ENCODE assay signal across 20 cellular contexts in genomic region chr6:9848094-9848493, GRCh38.
DNase-seq lines count a peak whose midpoint lies in the region; ATAC-seq and TF ChIP-seq lines count a peak whose summit lies in the region.
"Had no signal": no experiment of that assay in that cellular context is flagged by ENCODE, and none has a peak within 500 bp of the region (broad histone marks: within the 10 kb centered on the region; RNA-seq: fewer than 3 reads in every experiment).

No MANE protein-coding gene starts in this region.

- H3K9me3 ChIP-seq in mammary epithelial cell (replicated peaks; ENCODE audit: insufficient read depth, low read length) (peaks cover 9% of the 10 kb centered on the region), psoas muscle (peaks cover 31% of the 10 kb centered on the region)

- H3K9ac ChIP-seq in mammary epithelial cell (ENCODE audit: insufficient read depth, low read length): no peak overlapping the region

- peaks cover 50% of the 10 kb centered on the region for H3K9me3 Mint-ChIP-seq in activated T-helper 2 cell treated with anti-CD3 and anti-CD28 coated beads, Interferon-gamma antibody, Interleukin-2, Interleukin-4, amounts not matched to agents 10 μg/mL and 5 μg/mL and 100 μg/mL, durations not matched to agents 14 hours and 24 hours and 36 hours

- in situ Hi-C loops in mammary epithelial cell (cut with MboI; ENCODE audit: low sequenced_read_pairs in 2 of 2): loop anchor here in 1 of 2 donors (25.0 kb wide), 1 partner anchor 564 kb away; the partner anchor contains the start of gene TFAP2A

- H3K36me3 Mint-ChIP-seq in activated T-helper 2 cell treated with anti-CD3 and anti-CD28 coated beads, Interferon-gamma antibody, Interleukin-2, Interleukin-4, amounts not matched to agents 10 μg/mL and 5 μg/mL and 100 μg/mL, durations not matched to agents 14 hours and 24 hours and 36 hours (ENCODE audit: low read depth): no peaks in the 10 kb centered on the region
- H3K36me3 Mint-ChIP-seq: CD14-positive monocyte had no signal

- H3K27ac ChIP-seq in mammary epithelial cell (ENCODE audit: insufficient read depth, low read depth, low read length) (peak overlapping the region; percentile 51), psoas muscle (no peak overlapping the region)

- no peak for ATAC-seq in GM18909 (IDR thresholded peaks at IDR 0.05; ENCODE audit: poor library complexity, unreplicated experiment)
- ATAC-seq in psoas muscle: no peak
- ATAC-seq: Panc1 had no signal

- H3K27me3 ChIP-seq in mammary epithelial cell (ENCODE audit: insufficient read depth, low read length) (no peaks in the 10 kb centered on the region), psoas muscle (ENCODE audit: insufficient read depth in 3 of 3, low read length in 2 of 3) (no peaks in the 10 kb centered on the region)

- H3K27ac Mint-ChIP-seq in activated T-helper 2 cell treated with anti-CD3 and anti-CD28 coated beads, Interferon-gamma antibody, Interleukin-2, Interleukin-4, amounts not matched to agents 10 μg/mL and 5 μg/mL and 100 μg/mL, durations not matched to agents 14 hours and 24 hours and 36 hours: no peak overlapping the region
- H3K27ac Mint-ChIP-seq: CD14-positive monocyte had no signal

- H3K36me3 ChIP-seq in mammary epithelial cell (ENCODE audit: insufficient read depth, low read length): no peaks in the 10 kb centered on the region
- no peaks in the 10 kb centered on the region for H3K36me3 ChIP-seq in psoas muscle (ENCODE audit: insufficient read depth in 1 of 2, low read depth in 1 of 2)

- CTCF ChIA-PET in mammary epithelial cell (lab: Charles Lee; ENCODE audit: low non-redundant PET): no interaction called here

- no peaks in the 10 kb centered on the region for H3K79me2 ChIP-seq in mammary epithelial cell (ENCODE audit: insufficient read depth, low read length)

- peak; percentile 9 for DNase-seq in A172 (ENCODE audit: low spot score)
- peak; percentile 58 for DNase-seq in EL
- DNase-seq in LHCN-M2 (ENCODE audit: low read depth): peak; percentile 27
- DNase-seq in mammary epithelial cell: peak; percentile 88
- DNase-seq in psoas muscle: no peak
- DNase-seq in SHP77 treated with DMSO at 0.1 percent for 48 hours (lab: John Stamatoyannopoulos, UW): no peak
- DNase-seq in activated T-helper 2 cell treated with anti-CD3 and anti-CD28 coated beads, Interferon-gamma antibody, Interleukin-2, Interleukin-4, amounts not matched to agents 10 μg/mL and 5 μg/mL and 100 μg/mL, durations not matched to agents 14 hours and 24 hours and 36 hours (ENCODE audit: low spot score): no peak
- DNase-seq: ACHN, AML-193, COR-L47, H7, KBM-7, NCI-H1092, NCI-H1694, NCI-H2227 treated with DMSO at 0.1 percent for 48 hours, NCI-H524, SIG-M5 had no signal

- intact Hi-C loops in mammary epithelial cell (cut with micrococcal nuclease): loop anchor here (5.0 kb wide), 2 partner anchors 314 to 579 kb away; no protein-coding TSS in a partner anchor
- intact Hi-C loops in psoas muscle (cut with DNase I): no loop called here
- intact Hi-C loops in activated T-helper 2 cell treated with anti-CD3 and anti-CD28 coated beads, Interferon-gamma antibody, Interleukin-2, Interleukin-4, amounts not matched to agents 10 μg/mL and 5 μg/mL and 100 μg/mL, durations not matched to agents 14 hours and 24 hours and 36 hours (cut with micrococcal nuclease): no loop called here

- dilution Hi-C loops in mammary epithelial cell (cut with HindIII; ENCODE audit: low sequenced_read_pairs): no loop called here

- H3K4me1 Mint-ChIP-seq in activated T-helper 2 cell treated with anti-CD3 and anti-CD28 coated beads, Interferon-gamma antibody, Interleukin-2, Interleukin-4, amounts not matched to agents 10 μg/mL and 5 μg/mL and 100 μg/mL, durations not matched to agents 14 hours and 24 hours and 36 hours (ENCODE audit: low read depth): no peaks in the 10 kb centered on the region
- H3K4me1 Mint-ChIP-seq: CD14-positive monocyte had no signal

- H3K4me3 ChIP-seq in mammary epithelial cell (replicated peaks in 1 of 3; ENCODE audit: insufficient read depth in 1 of 3, low read depth in 2 of 3, low read length in 3 of 3): no peak overlapping the region
- no peak overlapping the region for H3K4me3 ChIP-seq in psoas muscle

- H3K4me1 ChIP-seq in mammary epithelial cell (ENCODE audit: insufficient read depth, low read length) (peaks cover 9% of the 10 kb centered on the region), psoas muscle (no peaks in the 10 kb centered on the region)

- no peak for TF ChIP-seq CTCF in mammary epithelial cell (conservative IDR thresholded peaks at IDR 0.05 in 1 of 2, IDR thresholded peaks at IDR 0.05 in 1 of 2; ENCODE audit: extremely low read depth in 1 of 2, insufficient read depth in 1 of 2, low read depth in 1 of 2, low read length in 2 of 2)
- TF ChIP-seq CTCF in psoas muscle (IDR thresholded peaks at IDR 0.05): no peak

- no peak overlapping the region for H2AFZ ChIP-seq in mammary epithelial cell (ENCODE audit: low read depth, low read length)

- no TSS peak for BruUV-seq in mammary epithelial cell (replicated peaks; lab: Mats Ljungman, UMichigan)

- H3K4me2 ChIP-seq in mammary epithelial cell (ENCODE audit: insufficient read depth, low read depth, low read length): no peak overlapping the region

- 0% methylated on average over 1 of the region's 1 CpG for WGBS in mammary epithelial cell (ENCODE audit: low coverage, missing lambda C conversion rate)
- WGBS in psoas muscle, 3 donors: 66 to 78% (median 70%) methylated on average over 1 of the region's 1 CpG

- H4K20me1 ChIP-seq in mammary epithelial cell (ENCODE audit: insufficient read depth, low read length): no peaks in the 10 kb centered on the region

- no peak overlapping the region for H3K4me3 Mint-ChIP-seq in activated T-helper 2 cell treated with anti-CD3 and anti-CD28 coated beads, Interferon-gamma antibody, Interleukin-2, Interleukin-4, amounts not matched to agents 10 μg/mL and 5 μg/mL and 100 μg/mL, durations not matched to agents 14 hours and 24 hours and 36 hours (ENCODE audit: low read depth)
- H3K4me3 Mint-ChIP-seq: CD14-positive monocyte had no signal

- no peaks in the 10 kb centered on the region for H3K27me3 Mint-ChIP-seq in activated T-helper 2 cell treated with anti-CD3 and anti-CD28 coated beads, Interferon-gamma antibody, Interleukin-2, Interleukin-4, amounts not matched to agents 10 μg/mL and 5 μg/mL and 100 μg/mL, durations not matched to agents 14 hours and 24 hours and 36 hours (ENCODE audit: low read depth)

Comparison
In these comparisons a context has a peak if more than half of its experiments do, and no peak if none do; other contexts are left out.
1. DNase-seq: peak in A172 (single experiment), EL (single experiment), LHCN-M2 (single experiment) and mammary epithelial cell (single experiment); none in psoas muscle (0 of 2), SHP77 treated with DMSO at 0.1 percent for 48 hours (single experiment) and activated T-helper 2 cell treated with anti-CD3 and anti-CD28 coated beads, Interferon-gamma antibody, Interleukin-2, Interleukin-4, amounts not matched to agents 10 μg/mL and 5 μg/mL and 100 μg/mL, durations not matched to agents 14 hours and 24 hours and 36 hours (single experiment).